Comparison of ENCODE assay signal across 8 cellular contexts in the genomic region with DNA sequence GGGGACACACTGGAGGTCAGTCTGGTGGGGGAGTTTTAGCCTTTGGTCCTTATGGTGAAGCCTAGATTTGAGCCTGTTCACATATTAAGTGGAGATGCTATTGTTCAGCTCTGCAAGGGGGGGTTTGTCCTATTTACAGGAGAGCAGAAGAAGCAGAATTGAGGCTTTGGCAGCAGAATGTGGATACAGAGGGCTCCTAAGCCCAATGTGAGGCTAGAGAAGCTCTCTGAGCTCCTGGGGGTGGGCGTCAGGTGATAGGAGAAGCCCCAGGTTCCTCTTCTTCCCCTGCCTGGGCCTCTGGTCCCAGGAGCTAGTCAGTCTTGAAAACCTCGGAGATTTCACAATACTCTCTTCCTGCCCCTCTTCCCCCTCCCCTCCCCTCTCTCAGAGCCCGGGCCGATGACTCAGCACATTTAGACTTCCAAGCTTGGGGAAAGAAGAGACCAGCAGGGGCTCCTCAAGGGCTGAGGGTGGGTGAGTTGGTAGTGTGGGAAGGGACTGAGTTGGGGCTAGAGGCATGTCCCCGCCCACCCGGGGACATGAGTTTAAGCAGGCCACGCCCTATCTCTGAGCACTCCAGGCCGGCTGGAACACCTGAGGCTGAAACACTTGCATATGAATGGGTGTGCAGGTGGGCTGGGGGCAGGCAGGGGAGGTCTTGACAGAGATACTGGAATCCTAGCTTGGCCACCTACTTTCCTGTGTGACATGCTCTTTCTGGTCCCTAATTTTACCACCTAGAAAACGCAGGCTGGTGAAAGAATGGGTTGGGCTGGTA. TPM values are rescaled to one million over a fixed set of nuclear protein-coding genes. Genes with fewer than 3 reads are reported as not detected.
DNase-seq lines count a peak whose midpoint lies in the region; ATAC-seq and TF ChIP-seq lines count a peak whose summit lies in the region.

No MANE protein-coding gene starts in this region.

- H3K4me1 ChIP-seq in liver (ENCODE audit: control insufficient read depth in 4 of 4, insufficient read depth in 4 of 4, low read length in 3 of 4), result peaks cover 5 to 24% (median 12%) of the 10 kb centered on the region in 4 donors

- H3K27ac ChIP-seq in liver (ENCODE audit: low read depth in 1 of 2, low read length in 2 of 2), result peak overlapping the region; percentile 77 to 96

- H3K9ac ChIP-seq in liver (ENCODE audit: low read depth in 1 of 2, low read length in 2 of 2), result peak overlapping the region in 1 of 2 donors; percentile 62

- H3K4me3 ChIP-seq in GM12864 (ENCODE audit: low read depth, low read length), result no peak overlapping the region
- peak overlapping the region in 1 of 3 donors; percentile 28 for H3K4me3 ChIP-seq in liver (ENCODE audit: low read depth in 1 of 3, low read length in 3 of 3)

- TF ChIP-seq CTCF in GM12864 (IDR thresholded peaks at IDR 0.05; ENCODE audit: low read depth, low read length, missing control alignments) (no peak), liver (IDR thresholded peaks at IDR 0.05; ENCODE audit: low read depth, low read length, missing input control) (no peak)

- H3K27me3 ChIP-seq in liver (ENCODE audit: control insufficient read depth in 4 of 4, insufficient read depth in 4 of 4, low read length in 3 of 4), result no peaks in the 10 kb centered on the region

- no peak for ATAC-seq in GM18511 (IDR thresholded peaks at IDR 0.05; ENCODE audit: unreplicated experiment)
- ATAC-seq in HG03280 (IDR thresholded peaks at IDR 0.05; ENCODE audit: unreplicated experiment), result no peak

- H3K9me3 ChIP-seq in liver (ENCODE audit: control insufficient read depth in 4 of 4, low read length in 3 of 4), result no peaks in the 10 kb centered on the region

- peak in 1 of 2 donors; percentile 33 for TF ChIP-seq RAD21 in liver (IDR thresholded peaks at IDR 0.05)

- peaks cover 5 to 14% (median 12%) of the 10 kb centered on the region in 4 donors for H3K36me3 ChIP-seq in liver (ENCODE audit: control insufficient read depth in 4 of 4, insufficient read depth in 3 of 4, low read depth in 1 of 4, low read length in 3 of 4)

- DNase-seq in GM12864 (ENCODE audit: low read depth) (peak; percentile 13), NCI-H2171 treated with DMSO at 0.1 percent for 48 hours (lab: John Stamatoyannopoulos, UW) (peak; percentile 73), ecto neural progenitor cell (ENCODE audit: low spot score) (peak; percentile 80)
- DNase-seq in activated CD4-positive, alpha-beta T cell treated with anti-CD3 and anti-CD28 coated beads for 48 hours, result peak; percentile 57
- DNase-seq in stimulated activated CD4-positive, alpha-beta T cell treated with anti-CD3 and anti-CD28 coated beads, Interleukin-4, amount 100 ng/mL, for 4 hours, result peak; percentile 42 to 69

- 11% methylated on average over 9 of the region's 9 CpGs for WGBS in liver

TF ChIP-seq in liver, 16 proteins besides CTCF, POLR2A, EP300 and RAD21:
- TF ChIP-seq HNF4A (conservative IDR thresholded peaks at IDR 0.05) (peak in 1 of 2 donors; percentile 10), JUND (IDR thresholded peaks at IDR 0.05) (peak in 1 of 2 donors; percentile 40)
- TF ChIP-seq, protein P1, sequence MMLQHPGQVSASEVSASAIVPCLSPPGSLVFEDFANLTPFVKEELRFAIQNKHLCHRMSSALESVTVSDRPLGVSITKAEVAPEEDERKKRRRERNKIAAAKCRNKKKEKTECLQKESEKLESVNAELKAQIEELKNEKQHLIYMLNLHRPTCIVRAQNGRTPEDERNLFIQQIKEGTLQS (IDR thresholded peaks at IDR 0.05), result no peak

RNA-seq across cellular contexts. Expression of gene TFE3, which starts 3.4 kb away (rescaled TPM):
- total RNA-seq in liver, result 10 to 100 TPM in 1 of 2 donors, 1 to 10 TPM in 1; 9.5 to 17.1 TPM
- polyA plus RNA-seq in liver, result 10 to 100 TPM in 1 of 2 donors, 1 to 10 TPM in 1; 8.6 to 22.4 TPM

RNA-seq across cellular contexts. Expression of gene CCDC120, which starts 19.0 kb away (rescaled TPM):
- total RNA-seq in liver, result 1 to 10 TPM; 1.0 to 1.9 TPM
- polyA plus RNA-seq in liver, result 1 to 10 TPM; 1.3 to 3.4 TPM

RNA-seq across cellular contexts. Expression of gene PRAF2, which starts 34.0 kb away (rescaled TPM):
- 1 to 10 TPM; 1.4 to 2.1 TPM for total RNA-seq in liver
- 1 to 10 TPM; 5.7 to 8.2 TPM for polyA plus RNA-seq in liver

RNA-seq across cellular contexts. Expression of gene GRIPAP1, which starts 37.7 kb away (rescaled TPM):
- total RNA-seq in liver, result 10 to 100 TPM; 14.1 to 21.3 TPM
- polyA plus RNA-seq in liver, result 10 to 100 TPM; 15.4 to 17.3 TPM

RNA-seq across cellular contexts. Expression of gene WDR45, which starts 39.9 kb away (rescaled TPM):
- 10 to 100 TPM; 28.0 to 47.9 TPM for total RNA-seq in liver
- polyA plus RNA-seq in liver, result 10 to 100 TPM; 51.2 to 60.7 TPM

Comparison
In these comparisons a context has a peak if more than half of its experiments do, and no peak if none do; other contexts are left out.
1. DNase-seq: peak in every context shown above with its lines; median percentile 80 in ecto neural progenitor cell; 73 in NCI-H2171 treated with DMSO at 0.1 percent for 48 hours; 57 in activated CD4-positive, alpha-beta T cell treated with anti-CD3 and anti-CD28 coated beads for 48 hours; 56 in stimulated activated CD4-positive, alpha-beta T cell treated with anti-CD3 and anti-CD28 coated beads, Interleukin-4, amount 100 ng/mL, for 4 hours; 13 in GM12864.